Comparison of ENCODE assay signal across 1 cellular context in the genomic region with DNA sequence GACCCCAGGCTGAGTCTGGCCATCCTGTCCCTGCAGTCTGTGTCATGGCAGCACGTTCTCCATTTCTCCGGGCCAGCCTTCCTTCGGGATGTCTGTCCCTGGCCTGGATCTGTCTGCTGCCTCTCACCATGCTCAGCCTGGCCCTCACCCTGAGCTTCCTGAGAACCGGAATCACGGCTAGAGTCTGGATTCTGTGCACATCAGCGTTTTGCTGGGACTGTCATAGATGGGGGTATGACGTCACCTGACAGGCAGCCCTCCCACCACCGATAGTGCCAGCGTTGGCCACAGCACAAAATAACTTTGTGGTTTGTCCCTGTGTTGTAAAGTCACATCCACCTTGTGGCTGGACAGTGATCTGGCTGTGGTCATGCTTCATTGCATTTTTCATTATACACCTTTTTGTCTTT.
TF ChIP-seq lines count a peak whose summit lies in the region.

No MANE protein-coding gene starts in this region.

TF ChIP-seq in A549, 52 proteins besides CTCF, POLR2A, EP300 and RAD21 (continued from another document):
- TF ChIP-seq RARB (CRISPR knock-in tag; IDR thresholded peaks at IDR 0.05) = no peak
